19 cellular contexts compared by ENCODE assay signal in the genomic region with DNA sequence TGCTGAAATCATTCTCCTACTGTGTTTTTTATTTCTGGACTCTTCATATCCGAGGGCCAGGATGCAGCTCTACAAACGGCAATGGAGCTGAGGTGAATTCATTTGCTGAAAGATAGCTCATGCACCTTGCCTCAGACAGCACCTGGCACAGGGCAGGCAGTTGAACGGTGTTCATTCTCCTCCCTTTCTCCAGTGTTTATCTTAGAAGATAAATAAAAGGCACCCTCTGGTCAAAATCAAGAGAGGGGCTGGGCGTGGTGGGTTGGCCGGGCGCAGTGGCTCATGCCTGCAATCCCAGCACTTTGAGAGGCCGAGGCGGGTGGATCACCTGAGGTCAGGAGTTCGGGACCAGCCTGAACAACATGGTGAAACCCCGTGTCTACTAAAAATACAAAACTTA.
DNase-seq lines count a peak whose midpoint lies in the region; ATAC-seq and TF ChIP-seq lines count a peak whose summit lies in the region.
"Had no signal": no experiment of that assay in that cellular context is flagged by ENCODE, and none has a peak within 500 bp of the region (broad histone marks: within the 10 kb centered on the region; RNA-seq: fewer than 3 reads in every experiment).

No MANE protein-coding gene starts in this region.

- TF ChIP-seq CTCF in breast epithelium (IDR thresholded peaks at IDR 0.05) (no peak), nephron (IDR thresholded peaks at IDR 0.05; ENCODE audit: unreplicated experiment in 3 of 3) (no peak)

- DNase-seq in NCI-H1417 (lab: John Stamatoyannopoulos, UW) = peak in 2 of 3 experiments; percentile 16 to 63
- no peak for DNase-seq in NCI-H1417 treated with DMSO at 0.1 percent for 48 hours (lab: John Stamatoyannopoulos, UW)
- peak; percentile 9 for DNase-seq in NCI-H1092 (lab: John Stamatoyannopoulos, UW)
- no peak for DNase-seq in breast epithelium (ENCODE audit: low spot score in 2 of 2)
- no peak for DNase-seq in cerebellar cortex (ENCODE audit: low spot score)
- DNase-seq in substantia nigra (lab: John Stamatoyannopoulos, UW) = no peak
- DNase-seq: activated CD4-positive, alpha-beta T cell treated with anti-CD3 and anti-CD28 coated beads for 36 hours; activated gamma-delta T cell treated with Interleukin-2 at 50 U/mL for 16 hours; amniotic stem cell; caudate nucleus; DMS79; NCI-H1105; stimulated activated CD4-positive, alpha-beta T cell treated with anti-CD3 and anti-CD28 coated beads, Interleukin-12 subunit alpha, Interleukin-12 subunit beta, amount 100 ng/mL, for 4 hours; T1000 had no signal

- no peak overlapping the region for H3K4me3 ChIP-seq in breast epithelium
- H3K4me3 ChIP-seq: BLaER1, esophagus muscularis mucosa, neural progenitor cell had no signal

- TF ChIP-seq POLR2A in breast epithelium (IDR thresholded peaks at IDR 0.05) = no peak

- no peaks in the 10 kb centered on the region for H3K36me3 ChIP-seq in breast epithelium
- H3K36me3 ChIP-seq: neural progenitor cell had no signal

- no peak for ATAC-seq in activated CD4-positive, CD25-positive, alpha-beta regulatory T cell treated with anti-CD3 and anti-CD28 coated beads, Interleukin-2, amount 50 U/mL, for 24 hours
- ATAC-seq: activated CD4-positive, alpha-beta T cell treated with anti-CD3 and anti-CD28 coated beads for 36 hours had no signal

- H3K4me3 Mint-ChIP-seq in nephron = no peak overlapping the region
- H3K4me3 Mint-ChIP-seq: activated CD4-positive, alpha-beta T cell treated with anti-CD3 and anti-CD28 coated beads for 36 hours; neural progenitor cell had no signal

- H3K9me3 Mint-ChIP-seq in nephron = no peaks in the 10 kb centered on the region
- H3K9me3 Mint-ChIP-seq: neural progenitor cell had no signal

- H3K27ac ChIP-seq in breast epithelium (peak overlapping the region; percentile 1 to 87), substantia nigra (ENCODE audit: low read depth, low read length, poor library complexity, severe bottlenecking) (no peak overlapping the region)
- H3K27ac ChIP-seq: BLaER1, esophagus muscularis mucosa, neural progenitor cell had no signal

- intact Hi-C loops in breast epithelium (cut with DNase I; ENCODE audit: low total_unique reads) = no loop called here

- peaks cover 30% of the 10 kb centered on the region for H3K36me3 Mint-ChIP-seq in nephron (ENCODE audit: low read depth)

- H3K9me3 ChIP-seq in breast epithelium = no peaks in the 10 kb centered on the region
- H3K9me3 ChIP-seq: BLaER1, esophagus muscularis mucosa had no signal

- H3K4me1 ChIP-seq in breast epithelium = no peaks in the 10 kb centered on the region

- H3K4me1 Mint-ChIP-seq in nephron = peaks cover 35% of the 10 kb centered on the region

- no peaks in the 10 kb centered on the region for H3K27me3 ChIP-seq in breast epithelium
- H3K27me3 ChIP-seq: BLaER1, neural progenitor cell had no signal

- H3K27ac Mint-ChIP-seq in nephron = peak overlapping the region in 2 of 3 experiments; percentile 39 to 84
- H3K27ac Mint-ChIP-seq: activated CD4-positive, alpha-beta T cell treated with anti-CD3 and anti-CD28 coated beads for 36 hours had no signal

- no peaks in the 10 kb centered on the region for H3K27me3 Mint-ChIP-seq in nephron (ENCODE audit: low read depth)
- H3K27me3 Mint-ChIP-seq: activated CD4-positive, alpha-beta T cell treated with anti-CD3 and anti-CD28 coated beads for 36 hours had no signal

Comparison
In these comparisons a context has a peak if more than half of its experiments do, and no peak if none do; other contexts are left out.
1. DNase-seq: peak in NCI-H1417 (2 of 3) and NCI-H1092 (single experiment); none in NCI-H1417 treated with DMSO at 0.1 percent for 48 hours (single experiment), breast epithelium (0 of 2), cerebellar cortex (single experiment) and substantia nigra (0 of 49).